23 cellular contexts compared by ENCODE assay signal in the genomic region with DNA sequence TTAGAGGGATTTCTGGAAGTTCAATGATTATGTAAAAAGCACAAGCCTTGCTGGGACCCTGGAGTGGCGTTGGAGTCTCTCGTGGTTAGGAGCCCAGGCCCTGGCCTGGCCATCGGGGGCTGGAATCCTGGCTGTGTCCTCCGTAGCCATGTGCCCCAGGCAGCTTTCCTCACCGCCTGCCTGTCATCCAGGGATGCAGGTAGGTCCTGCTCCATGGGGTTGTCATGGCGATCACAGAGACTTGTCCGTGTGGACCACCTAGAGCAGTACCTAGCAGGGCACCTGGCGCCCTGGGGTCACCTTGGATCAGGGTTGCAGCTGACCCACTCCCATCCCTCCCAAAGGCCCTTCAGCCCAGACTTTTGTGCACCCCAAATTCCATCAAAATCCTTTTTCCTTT. TPM values are rescaled to one million over a fixed set of nuclear protein-coding genes. Genes with fewer than 3 reads are reported as not detected.
DNase-seq lines count a peak whose midpoint lies in the region; TF ChIP-seq lines count a peak whose summit lies in the region.
"Had no signal": no experiment of that assay in that cellular context is flagged by ENCODE, and none has a peak within 500 bp of the region (broad histone marks: within the 10 kb centered on the region; RNA-seq: fewer than 3 reads in every experiment).

No MANE protein-coding gene starts in this region.

- H3K9me3 ChIP-seq in neuronal stem cell (replicated peaks in 1 of 2; ENCODE audit: control insufficient read depth in 2 of 2, insufficient read depth in 1 of 2, low read depth in 1 of 2, low read length in 2 of 2): peaks cover 0 to 7% of the 10 kb centered on the region in 2 donors
- H3K9me3 ChIP-seq: HAP-1, SJSA1 had no signal

- H3K79me1 ChIP-seq in neuronal stem cell (ENCODE audit: low read depth, low read length): peaks cover 2% of the 10 kb centered on the region

- no peak overlapping the region for H3K4ac ChIP-seq in neuronal stem cell (ENCODE audit: low read length)

- peaks cover 0 to 2% of the 10 kb centered on the region in 2 donors for H3K4me1 ChIP-seq in neuronal stem cell (ENCODE audit: control insufficient read depth in 2 of 2, insufficient read depth in 1 of 2, low read depth in 1 of 2, low read length in 2 of 2)
- H3K4me1 ChIP-seq: HAP-1, SJSA1 had no signal

- H3K23ac ChIP-seq in neuronal stem cell (ENCODE audit: low read depth, low read length, poor library complexity): no peak overlapping the region

- H3K4me3 ChIP-seq in dorsolateral prefrontal cortex (no peak overlapping the region), neuronal stem cell (ENCODE audit: low read length in 2 of 2) (no peak overlapping the region)
- H3K4me3 ChIP-seq: BLaER1, GM23338, HAP-1, PC-9, SJSA1 had no signal

- TF ChIP-seq CTCF in dorsolateral prefrontal cortex (IDR thresholded peaks at IDR 0.05 in 54 of 56, conservative IDR thresholded peaks at IDR 0.05 in 2 of 56; ENCODE audit: low read depth in 1 of 56, partially characterized antibody in 56 of 56): no peak

- no peak overlapping the region for H2AFZ ChIP-seq in neuronal stem cell (ENCODE audit: low read length)
- H2AFZ ChIP-seq: GM23338, PC-9 had no signal

- DNase-seq in activated effector memory CD4-positive, alpha-beta T cell treated with anti-CD3 and anti-CD28 coated beads, Interleukin-2, amount 50 U/mL, for 16 hours: peak; percentile 55
- DNase-seq in activated effector memory CD4-positive, alpha-beta T cell treated with Interleukin-2 at 50 U/mL for 16 hours: no peak
- peak in 6 of 10 donors; percentile 8 to 24 (median 20) for DNase-seq in dorsolateral prefrontal cortex
- DNase-seq in neuronal stem cell (ENCODE audit: low spot score): no peak
- no peak for DNase-seq in NCI-H1048 (lab: John Stamatoyannopoulos, UW)
- no peak for DNase-seq in AG20443 (ENCODE audit: low spot score)
- DNase-seq in epidermal melanocyte (ENCODE audit: insufficient read length, low spot score): no peak
- DNase-seq: DMS53, HFFc6, MM.1S, NCI-H1417, NCI-H1694, NCI-H2029 treated with DMSO at 0.1 percent for 48 hours, NCI-H526 treated with DMSO at 0.1 percent for 48 hours, PC-9, Right ventricle myocardium superior had no signal

- H3K9ac ChIP-seq in neuronal stem cell (ENCODE audit: low read depth, low read length, poor library complexity): no peak overlapping the region
- H3K9ac ChIP-seq: BLaER1, KMS-11 had no signal

- no peak overlapping the region for H3K27ac ChIP-seq in dorsolateral prefrontal cortex
- no peak overlapping the region for H3K27ac ChIP-seq in neuronal stem cell (replicated peaks; ENCODE audit: low read length)
- H3K27ac ChIP-seq: BLaER1, KMS-11, PC-9, SJSA1 had no signal

- no peak overlapping the region for H4K91ac ChIP-seq in neuronal stem cell (ENCODE audit: low read depth, low read length, poor library complexity)

- no peak overlapping the region for H2BK5ac ChIP-seq in neuronal stem cell (ENCODE audit: low read length)

- WGBS in neuronal stem cell (ENCODE audit: extremely low coverage in 2 of 2, insufficient read length in 2 of 2, insufficient replicate concordance in 1 of 2), 2 donors: no CpG with 5 or more reads among the region's 8 CpGs

- peak overlapping the region; percentile 14 for H3K14ac ChIP-seq in neuronal stem cell (ENCODE audit: low read length)

- intact Hi-C loops in dorsolateral prefrontal cortex (cut with DNase I): no loop called here

- no peaks in the 10 kb centered on the region for H3K27me3 ChIP-seq in dorsolateral prefrontal cortex
- H3K27me3 ChIP-seq in neuronal stem cell (ENCODE audit: control insufficient read depth in 3 of 3, insufficient read depth in 3 of 3, low read depth in 1 of 3, low read length in 3 of 3): peaks cover 0 to 17% (median 0%) of the 10 kb centered on the region in 3 experiments
- H3K27me3 ChIP-seq: BLaER1, SJSA1 had no signal

- no peak overlapping the region for H3K18ac ChIP-seq in neuronal stem cell (ENCODE audit: low read length)

- H4K8ac ChIP-seq in neuronal stem cell (ENCODE audit: low read depth, low read length): no peak overlapping the region

- H3K36me3 ChIP-seq in neuronal stem cell (replicated peaks in 1 of 2; ENCODE audit: control insufficient read depth in 2 of 2, insufficient read depth in 2 of 2, low read length in 2 of 2): no peaks in the 10 kb centered on the region
- H3K36me3 ChIP-seq: BLaER1, HAP-1, SJSA1 had no signal

- H3K4me2 ChIP-seq in neuronal stem cell (ENCODE audit: insufficient read depth, low read length, poor library complexity, severe bottlenecking): no peak overlapping the region
- H3K4me2 ChIP-seq: BLaER1, GM23338, KMS-11, PC-9 had no signal

- H2AK5ac ChIP-seq in neuronal stem cell (ENCODE audit: low read depth, low read length): no peak overlapping the region

- no peak overlapping the region for H2BK120ac ChIP-seq in neuronal stem cell (ENCODE audit: low read depth, low read length)

- no peak overlapping the region for H2BK15ac ChIP-seq in neuronal stem cell (ENCODE audit: low read length)

- no peak overlapping the region for H2BK12ac ChIP-seq in neuronal stem cell (ENCODE audit: low read length)

RNA-seq across cellular contexts. Expression of a gene that starts 30.2 kb away (rescaled TPM):
- total RNA-seq in dorsolateral prefrontal cortex: 100 to 1,000 TPM in 2 of 120 experiments, 10 to 100 TPM in 118; 39.0 to 119 (median 62.4) TPM
- 16.3 TPM for polyA plus RNA-seq in neuronal stem cell (2013, experiment 1 of 2)
- 16.4 TPM for polyA plus RNA-seq in neuronal stem cell (2013, experiment 2 of 2)

RNA-seq across cellular contexts. Expression of a gene that starts 39.1 kb away (rescaled TPM):
- total RNA-seq in dorsolateral prefrontal cortex: 10 to 100 TPM; 18.9 to 84.4 (median 55.8) TPM
- 2.2 TPM for polyA plus RNA-seq in neuronal stem cell (2013, experiment 1 of 2)
- polyA plus RNA-seq in neuronal stem cell (2013, experiment 2 of 2): 2.1 TPM
- total RNA-seq: G401, HFFc6, PC-9, Right ventricle myocardium superior, RPMI7951, SJSA1 had no signal

Comparison
In these comparisons a context has a peak if more than half of its experiments do, and no peak if none do; other contexts are left out.
1. DNase-seq: peak in activated effector memory CD4-positive, alpha-beta T cell treated with anti-CD3 and anti-CD28 coated beads, Interleukin-2, amount 50 U/mL, for 16 hours (single experiment) and dorsolateral prefrontal cortex (6 of 10); none in activated effector memory CD4-positive, alpha-beta T cell treated with Interleukin-2 at 50 U/mL for 16 hours (single experiment), neuronal stem cell (single experiment), NCI-H1048 (single experiment), AG20443 (single experiment) and epidermal melanocyte (single experiment).